8 cellular contexts compared by ENCODE assay signal in the genomic region with DNA sequence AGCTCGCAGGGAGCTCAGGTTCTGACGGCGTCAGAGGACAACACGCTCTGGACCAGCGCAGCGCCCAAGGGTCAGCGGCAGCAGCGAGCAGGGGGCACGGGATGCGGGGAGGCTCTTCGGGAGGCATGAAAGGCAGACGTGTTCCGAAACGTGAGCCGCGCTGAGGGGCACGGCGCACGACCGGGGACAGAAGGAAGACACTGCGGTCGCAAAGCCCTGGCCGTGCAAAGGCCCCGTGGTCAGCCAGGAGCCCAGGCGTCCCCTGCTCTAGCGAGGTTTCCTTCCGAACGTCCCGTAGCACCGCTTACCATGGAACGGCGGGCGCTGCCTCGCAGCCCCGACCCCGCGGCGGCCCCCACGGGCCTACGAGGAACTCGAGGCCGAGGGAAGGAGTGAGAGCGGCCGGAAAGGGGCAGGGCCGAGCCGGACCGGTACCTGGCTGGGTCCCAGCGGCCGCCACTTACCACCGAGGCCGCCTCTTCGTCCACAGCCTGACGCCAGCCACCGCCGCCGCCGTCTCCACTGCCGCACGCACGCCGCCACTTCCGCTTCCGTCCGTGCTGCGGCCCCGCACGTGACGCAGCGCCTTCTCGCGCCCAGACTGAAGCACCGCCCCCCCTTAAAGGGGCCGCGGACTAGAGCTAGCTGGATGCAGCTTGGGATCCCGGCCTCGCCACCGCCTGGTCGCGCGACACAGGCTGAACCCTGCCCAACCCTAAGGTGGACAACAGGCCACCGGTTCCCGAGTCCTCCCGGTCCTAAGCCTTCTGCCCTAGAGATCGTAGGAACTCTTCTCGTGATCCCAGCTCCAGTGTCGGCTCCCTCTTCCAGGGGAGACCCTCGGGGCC. TPM values are rescaled to one million over a fixed set of nuclear protein-coding genes. Genes with fewer than 3 reads are reported as not detected.
DNase-seq lines count a peak whose midpoint lies in the region; ATAC-seq and TF ChIP-seq lines count a peak whose summit lies in the region.

No MANE protein-coding gene starts in this region.

- peak; percentile 95 for ATAC-seq in HG03175 (IDR thresholded peaks at IDR 0.05; ENCODE audit: unreplicated experiment)

- TF ChIP-seq POLR2A in GM18951 (IDR thresholded peaks at IDR 0.05; ENCODE audit: extremely low read depth, insufficient read depth, insufficient read length), result peak; percentile 93

- in situ Hi-C loops in GM18951 (cut with MboI; ENCODE audit: low sequenced_read_pairs, unreplicated experiment), result no loop called here

- DNase-seq in AG08396 (ENCODE audit: low spot score) (peak; percentile 92), NCI-H345 (lab: John Stamatoyannopoulos, UW) (peak; percentile 91), cerebellum (ENCODE audit: low spot score) (peak; percentile 95), kidney tubule cell (ENCODE audit: low spot score) (peak; percentile 92)
- peak; percentile 77 for DNase-seq in activated CD4-positive, alpha-beta T cell treated with anti-CD3 and anti-CD28 coated beads for 1 hour
- DNase-seq in stimulated activated CD4-positive, alpha-beta T cell treated with anti-CD3 and anti-CD28 coated beads, Interleukin-1b, Interleukin-23, amount 100 ng/mL, for 1 hour (ENCODE audit: low read depth in 2 of 2), result peak; percentile 57 to 72

RNA-seq across cellular contexts. Expression of gene ABHD17A, which starts 9.4 kb away (rescaled TPM):
- 37.5 TPM for total RNA-seq in cerebellum

RNA-seq across cellular contexts. Expression of gene KLF16, which starts 12.5 kb away (rescaled TPM):
- total RNA-seq in cerebellum, result 2.0 TPM

RNA-seq across cellular contexts. Expression of gene REXO1, which starts 27.6 kb away (rescaled TPM):
- total RNA-seq in cerebellum, result 9.8 TPM

RNA-seq across cellular contexts. Expression of gene ADAT3, which starts 29.3 kb away (rescaled TPM):
- 4.0 TPM for total RNA-seq in cerebellum

RNA-seq across cellular contexts. Expression of gene SCAMP4, which starts 29.3 kb away (rescaled TPM):
- 19.6 TPM for total RNA-seq in cerebellum

Comparison
In these comparisons a context has a peak if more than half of its experiments do, and no peak if none do; other contexts are left out.
1. Peak in every context shown above with its lines: DNase-seq and ATAC-seq.